In the genomic region with DNA sequence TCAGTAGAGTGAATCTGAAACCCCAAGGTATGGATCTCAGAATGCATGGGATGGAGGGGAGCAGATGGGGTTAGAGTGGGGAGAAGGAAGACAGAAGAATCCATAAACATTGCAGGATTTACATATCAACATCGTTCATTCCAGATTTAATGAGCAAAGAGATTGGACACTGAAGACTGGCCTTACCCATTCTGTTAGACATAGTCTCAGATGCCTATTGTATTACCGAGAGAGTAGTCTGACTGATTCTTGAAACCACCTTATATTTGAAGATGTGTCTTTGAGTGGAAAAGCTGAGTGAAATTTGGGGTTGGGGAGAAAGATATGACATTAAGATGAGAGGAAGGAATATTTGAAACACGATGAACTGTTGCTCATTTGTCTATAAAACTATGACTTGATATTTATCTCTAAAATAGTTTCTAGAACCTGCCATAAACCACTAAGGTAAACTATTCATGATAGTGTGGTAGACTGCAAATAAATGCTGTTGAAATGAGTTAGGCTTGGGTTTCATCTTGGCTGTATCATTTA, we compare ENCODE assay signal across 1 cellular context.
TF ChIP-seq lines count a peak whose summit lies in the region.

No MANE protein-coding gene starts in this region.

TF ChIP-seq in GM12878, 131 proteins besides CTCF, POLR2A, EP300 and RAD21 (continued from another document and continues in another):
- 0 out of 2 replicates have a peak, but pooled peaks have one; percentile 38 for TF ChIP-seq ZNF24 (IDR thresholded peaks at IDR 0.05)
- no peak for TF ChIP-seq CHD2 (IDR thresholded peaks at IDR 0.05; ENCODE audit: borderline replicate concordance, low read depth, low read length)
- TF ChIP-seq, protein P1, sequence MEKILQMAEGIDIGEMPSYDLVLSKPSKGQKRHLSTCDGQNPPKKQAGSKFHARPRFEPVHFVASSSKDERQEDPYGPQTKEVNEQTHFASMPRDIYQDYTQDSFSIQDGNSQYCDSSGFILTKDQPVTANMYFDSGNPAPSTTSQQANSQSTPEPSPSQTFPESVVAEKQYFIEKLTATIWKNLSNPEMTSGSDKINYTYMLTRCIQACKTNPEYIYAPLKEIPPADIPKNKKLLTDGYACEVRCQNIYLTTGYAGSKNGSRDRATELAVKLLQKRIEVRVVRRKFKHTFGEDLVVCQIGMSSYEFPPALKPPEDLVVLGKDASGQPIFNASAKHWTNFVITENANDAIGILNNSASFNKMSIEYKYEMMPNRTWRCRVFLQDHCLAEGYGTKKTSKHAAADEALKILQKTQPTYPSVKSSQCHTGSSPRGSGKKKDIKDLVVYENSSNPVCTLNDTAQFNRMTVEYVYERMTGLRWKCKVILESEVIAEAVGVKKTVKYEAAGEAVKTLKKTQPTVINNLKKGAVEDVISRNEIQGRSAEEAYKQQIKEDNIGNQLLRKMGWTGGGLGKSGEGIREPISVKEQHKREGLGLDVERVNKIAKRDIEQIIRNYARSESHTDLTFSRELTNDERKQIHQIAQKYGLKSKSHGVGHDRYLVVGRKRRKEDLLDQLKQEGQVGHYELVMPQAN (conservative IDR thresholded peaks at IDR 0.05): no peak
- TF ChIP-seq SP1 (IDR thresholded peaks at IDR 0.05; ENCODE audit: low read depth, low read length): no peak
- TF ChIP-seq, protein P2, sequence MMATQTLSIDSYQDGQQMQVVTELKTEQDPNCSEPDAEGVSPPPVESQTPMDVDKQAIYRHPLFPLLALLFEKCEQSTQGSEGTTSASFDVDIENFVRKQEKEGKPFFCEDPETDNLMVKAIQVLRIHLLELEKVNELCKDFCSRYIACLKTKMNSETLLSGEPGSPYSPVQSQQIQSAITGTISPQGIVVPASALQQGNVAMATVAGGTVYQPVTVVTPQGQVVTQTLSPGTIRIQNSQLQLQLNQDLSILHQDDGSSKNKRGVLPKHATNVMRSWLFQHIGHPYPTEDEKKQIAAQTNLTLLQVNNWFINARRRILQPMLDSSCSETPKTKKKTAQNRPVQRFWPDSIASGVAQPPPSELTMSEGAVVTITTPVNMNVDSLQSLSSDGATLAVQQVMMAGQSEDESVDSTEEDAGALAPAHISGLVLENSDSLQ (IDR thresholded peaks at IDR 0.05): no peak
- TF ChIP-seq NFYA (IDR thresholded peaks at IDR 0.05; ENCODE audit: borderline replicate concordance, low read depth, low read length): no peak
- no peak for TF ChIP-seq ASH2L (IDR thresholded peaks at IDR 0.05; ENCODE audit: borderline replicate concordance, low read depth)
- no peak for TF ChIP-seq BRCA1 (IDR thresholded peaks at IDR 0.05; ENCODE audit: low read depth, low read length)
- TF ChIP-seq, protein P3, sequence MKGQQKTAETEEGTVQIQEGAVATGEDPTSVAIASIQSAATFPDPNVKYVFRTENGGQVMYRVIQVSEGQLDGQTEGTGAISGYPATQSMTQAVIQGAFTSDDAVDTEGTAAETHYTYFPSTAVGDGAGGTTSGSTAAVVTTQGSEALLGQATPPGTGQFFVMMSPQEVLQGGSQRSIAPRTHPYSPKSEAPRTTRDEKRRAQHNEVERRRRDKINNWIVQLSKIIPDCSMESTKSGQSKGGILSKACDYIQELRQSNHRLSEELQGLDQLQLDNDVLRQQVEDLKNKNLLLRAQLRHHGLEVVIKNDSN (IDR thresholded peaks at IDR 0.05; ENCODE audit: borderline replicate concordance, extremely low read length, insufficient read depth, low read depth, low read length): no peak
- TF ChIP-seq, protein P4, sequence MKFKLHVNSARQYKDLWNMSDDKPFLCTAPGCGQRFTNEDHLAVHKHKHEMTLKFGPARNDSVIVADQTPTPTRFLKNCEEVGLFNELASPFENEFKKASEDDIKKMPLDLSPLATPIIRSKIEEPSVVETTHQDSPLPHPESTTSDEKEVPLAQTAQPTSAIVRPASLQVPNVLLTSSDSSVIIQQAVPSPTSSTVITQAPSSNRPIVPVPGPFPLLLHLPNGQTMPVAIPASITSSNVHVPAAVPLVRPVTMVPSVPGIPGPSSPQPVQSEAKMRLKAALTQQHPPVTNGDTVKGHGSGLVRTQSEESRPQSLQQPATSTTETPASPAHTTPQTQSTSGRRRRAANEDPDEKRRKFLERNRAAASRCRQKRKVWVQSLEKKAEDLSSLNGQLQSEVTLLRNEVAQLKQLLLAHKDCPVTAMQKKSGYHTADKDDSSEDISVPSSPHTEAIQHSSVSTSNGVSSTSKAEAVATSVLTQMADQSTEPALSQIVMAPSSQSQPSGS (IDR thresholded peaks at IDR 0.05; ENCODE audit: low read length): no peak
- no peak for TF ChIP-seq SMAD1 (IDR thresholded peaks at IDR 0.05; ENCODE audit: low read depth, partially characterized antibody)
- TF ChIP-seq EGR1 (IDR thresholded peaks at IDR 0.05; ENCODE audit: borderline replicate concordance in 1 of 2, low read depth in 2 of 2, low read length in 2 of 2): no peak
- TF ChIP-seq, protein P5, sequence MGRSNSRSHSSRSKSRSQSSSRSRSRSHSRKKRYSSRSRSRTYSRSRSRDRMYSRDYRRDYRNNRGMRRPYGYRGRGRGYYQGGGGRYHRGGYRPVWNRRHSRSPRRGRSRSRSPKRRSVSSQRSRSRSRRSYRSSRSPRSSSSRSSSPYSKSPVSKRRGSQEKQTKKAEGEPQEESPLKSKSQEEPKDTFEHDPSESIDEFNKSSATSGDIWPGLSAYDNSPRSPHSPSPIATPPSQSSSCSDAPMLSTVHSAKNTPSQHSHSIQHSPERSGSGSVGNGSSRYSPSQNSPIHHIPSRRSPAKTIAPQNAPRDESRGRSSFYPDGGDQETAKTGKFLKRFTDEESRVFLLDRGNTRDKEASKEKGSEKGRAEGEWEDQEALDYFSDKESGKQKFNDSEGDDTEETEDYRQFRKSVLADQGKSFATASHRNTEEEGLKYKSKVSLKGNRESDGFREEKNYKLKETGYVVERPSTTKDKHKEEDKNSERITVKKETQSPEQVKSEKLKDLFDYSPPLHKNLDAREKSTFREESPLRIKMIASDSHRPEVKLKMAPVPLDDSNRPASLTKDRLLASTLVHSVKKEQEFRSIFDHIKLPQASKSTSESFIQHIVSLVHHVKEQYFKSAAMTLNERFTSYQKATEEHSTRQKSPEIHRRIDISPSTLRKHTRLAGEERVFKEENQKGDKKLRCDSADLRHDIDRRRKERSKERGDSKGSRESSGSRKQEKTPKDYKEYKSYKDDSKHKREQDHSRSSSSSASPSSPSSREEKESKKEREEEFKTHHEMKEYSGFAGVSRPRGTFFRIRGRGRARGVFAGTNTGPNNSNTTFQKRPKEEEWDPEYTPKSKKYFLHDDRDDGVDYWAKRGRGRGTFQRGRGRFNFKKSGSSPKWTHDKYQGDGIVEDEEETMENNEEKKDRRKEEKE (IDR thresholded peaks at IDR 0.05): 0 out of 2 replicates have a peak, but pooled peaks have one; percentile 42
- TF ChIP-seq, protein P6, sequence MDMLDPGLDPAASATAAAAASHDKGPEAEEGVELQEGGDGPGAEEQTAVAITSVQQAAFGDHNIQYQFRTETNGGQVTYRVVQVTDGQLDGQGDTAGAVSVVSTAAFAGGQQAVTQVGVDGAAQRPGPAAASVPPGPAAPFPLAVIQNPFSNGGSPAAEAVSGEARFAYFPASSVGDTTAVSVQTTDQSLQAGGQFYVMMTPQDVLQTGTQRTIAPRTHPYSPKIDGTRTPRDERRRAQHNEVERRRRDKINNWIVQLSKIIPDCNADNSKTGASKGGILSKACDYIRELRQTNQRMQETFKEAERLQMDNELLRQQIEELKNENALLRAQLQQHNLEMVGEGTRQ (IDR thresholded peaks at IDR 0.05; ENCODE audit: borderline replicate concordance, low read depth, low read length): no peak
- TF ChIP-seq MXI1 (IDR thresholded peaks at IDR 0.05; ENCODE audit: low read depth, low read length): no peak
- TF ChIP-seq, protein P7, sequence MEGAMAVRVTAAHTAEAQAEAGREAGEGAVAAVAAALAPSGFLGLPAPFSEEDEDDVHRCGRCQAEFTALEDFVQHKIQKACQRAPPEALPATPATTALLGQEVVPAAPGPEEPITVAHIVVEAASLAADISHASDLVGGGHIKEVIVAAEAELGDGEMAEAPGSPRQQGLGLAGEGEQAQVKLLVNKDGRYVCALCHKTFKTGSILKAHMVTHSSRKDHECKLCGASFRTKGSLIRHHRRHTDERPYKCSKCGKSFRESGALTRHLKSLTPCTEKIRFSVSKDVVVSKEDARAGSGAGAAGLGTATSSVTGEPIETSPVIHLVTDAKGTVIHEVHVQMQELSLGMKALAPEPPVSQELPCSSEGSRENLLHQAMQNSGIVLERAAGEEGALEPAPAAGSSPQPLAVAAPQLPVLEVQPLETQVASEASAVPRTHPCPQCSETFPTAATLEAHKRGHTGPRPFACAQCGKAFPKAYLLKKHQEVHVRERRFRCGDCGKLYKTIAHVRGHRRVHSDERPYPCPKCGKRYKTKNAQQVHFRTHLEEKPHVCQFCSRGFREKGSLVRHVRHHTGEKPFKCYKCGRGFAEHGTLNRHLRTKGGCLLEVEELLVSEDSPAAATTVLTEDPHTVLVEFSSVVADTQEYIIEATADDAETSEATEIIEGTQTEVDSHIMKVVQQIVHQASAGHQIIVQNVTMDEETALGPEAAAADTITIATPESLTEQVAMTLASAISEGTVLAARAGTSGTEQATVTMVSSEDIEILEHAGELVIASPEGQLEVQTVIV (IDR thresholded peaks at IDR 0.05; ENCODE audit: borderline replicate concordance, partially characterized antibody): no peak
- no peak for TF ChIP-seq WRNIP1 (IDR thresholded peaks at IDR 0.05; ENCODE audit: borderline replicate concordance, low read depth, low read length)
- TF ChIP-seq ZNF384 (IDR thresholded peaks at IDR 0.05; ENCODE audit: borderline replicate concordance, low read depth, low read length): no peak
- TF ChIP-seq TBL1XR1 (IDR thresholded peaks at IDR 0.05; ENCODE audit: low read depth, low read length): no peak
- TF ChIP-seq, protein P8, sequence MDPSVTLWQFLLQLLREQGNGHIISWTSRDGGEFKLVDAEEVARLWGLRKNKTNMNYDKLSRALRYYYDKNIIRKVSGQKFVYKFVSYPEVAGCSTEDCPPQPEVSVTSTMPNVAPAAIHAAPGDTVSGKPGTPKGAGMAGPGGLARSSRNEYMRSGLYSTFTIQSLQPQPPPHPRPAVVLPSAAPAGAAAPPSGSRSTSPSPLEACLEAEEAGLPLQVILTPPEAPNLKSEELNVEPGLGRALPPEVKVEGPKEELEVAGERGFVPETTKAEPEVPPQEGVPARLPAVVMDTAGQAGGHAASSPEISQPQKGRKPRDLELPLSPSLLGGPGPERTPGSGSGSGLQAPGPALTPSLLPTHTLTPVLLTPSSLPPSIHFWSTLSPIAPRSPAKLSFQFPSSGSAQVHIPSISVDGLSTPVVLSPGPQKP (IDR thresholded peaks at IDR 0.05; ENCODE audit: low read depth, low read length): no peak
- TF ChIP-seq STAT3 (IDR thresholded peaks at IDR 0.05; ENCODE audit: low read depth, low read length): no peak
- TF ChIP-seq KDM1A (IDR thresholded peaks at IDR 0.05; ENCODE audit: borderline replicate concordance): no peak
- no peak for TF ChIP-seq MEF2B (IDR thresholded peaks at IDR 0.05; ENCODE audit: partially characterized antibody, poor library complexity, severe bottlenecking)
- no peak for TF ChIP-seq SIX5 (IDR thresholded peaks at IDR 0.05; ENCODE audit: low read depth, low read length, severe bottlenecking)
- TF ChIP-seq SMAD5 (IDR thresholded peaks at IDR 0.05; ENCODE audit: low read depth): peak; percentile 88; the same call in 1 of the 2 replicates
- TF ChIP-seq, protein P9, sequence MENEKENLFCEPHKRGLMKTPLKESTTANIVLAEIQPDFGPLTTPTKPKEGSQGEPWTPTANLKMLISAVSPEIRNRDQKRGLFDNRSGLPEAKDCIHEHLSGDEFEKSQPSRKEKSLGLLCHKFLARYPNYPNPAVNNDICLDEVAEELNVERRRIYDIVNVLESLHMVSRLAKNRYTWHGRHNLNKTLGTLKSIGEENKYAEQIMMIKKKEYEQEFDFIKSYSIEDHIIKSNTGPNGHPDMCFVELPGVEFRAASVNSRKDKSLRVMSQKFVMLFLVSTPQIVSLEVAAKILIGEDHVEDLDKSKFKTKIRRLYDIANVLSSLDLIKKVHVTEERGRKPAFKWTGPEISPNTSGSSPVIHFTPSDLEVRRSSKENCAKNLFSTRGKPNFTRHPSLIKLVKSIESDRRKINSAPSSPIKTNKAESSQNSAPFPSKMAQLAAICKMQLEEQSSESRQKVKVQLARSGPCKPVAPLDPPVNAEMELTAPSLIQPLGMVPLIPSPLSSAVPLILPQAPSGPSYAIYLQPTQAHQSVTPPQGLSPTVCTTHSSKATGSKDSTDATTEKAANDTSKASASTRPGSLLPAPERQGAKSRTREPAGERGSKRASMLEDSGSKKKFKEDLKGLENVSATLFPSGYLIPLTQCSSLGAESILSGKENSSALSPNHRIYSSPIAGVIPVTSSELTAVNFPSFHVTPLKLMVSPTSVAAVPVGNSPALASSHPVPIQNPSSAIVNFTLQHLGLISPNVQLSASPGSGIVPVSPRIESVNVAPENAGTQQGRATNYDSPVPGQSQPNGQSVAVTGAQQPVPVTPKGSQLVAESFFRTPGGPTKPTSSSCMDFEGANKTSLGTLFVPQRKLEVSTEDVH (IDR thresholded peaks at IDR 0.05; ENCODE audit: low read depth, partially characterized antibody): peak; percentile 12
- no peak for TF ChIP-seq JUNB (IDR thresholded peaks at IDR 0.05)
- TF ChIP-seq PML (IDR thresholded peaks at IDR 0.05; ENCODE audit: low read length): peak; percentile 26
- TF ChIP-seq, protein P10, sequence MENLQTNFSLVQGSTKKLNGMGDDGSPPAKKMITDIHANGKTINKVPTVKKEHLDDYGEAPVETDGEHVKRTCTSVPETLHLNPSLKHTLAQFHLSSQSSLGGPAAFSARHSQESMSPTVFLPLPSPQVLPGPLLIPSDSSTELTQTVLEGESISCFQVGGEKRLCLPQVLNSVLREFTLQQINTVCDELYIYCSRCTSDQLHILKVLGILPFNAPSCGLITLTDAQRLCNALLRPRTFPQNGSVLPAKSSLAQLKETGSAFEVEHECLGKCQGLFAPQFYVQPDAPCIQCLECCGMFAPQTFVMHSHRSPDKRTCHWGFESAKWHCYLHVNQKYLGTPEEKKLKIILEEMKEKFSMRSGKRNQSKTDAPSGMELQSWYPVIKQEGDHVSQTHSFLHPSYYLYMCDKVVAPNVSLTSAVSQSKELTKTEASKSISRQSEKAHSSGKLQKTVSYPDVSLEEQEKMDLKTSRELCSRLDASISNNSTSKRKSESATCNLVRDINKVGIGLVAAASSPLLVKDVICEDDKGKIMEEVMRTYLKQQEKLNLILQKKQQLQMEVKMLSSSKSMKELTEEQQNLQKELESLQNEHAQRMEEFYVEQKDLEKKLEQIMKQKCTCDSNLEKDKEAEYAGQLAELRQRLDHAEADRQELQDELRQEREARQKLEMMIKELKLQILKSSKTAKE (IDR thresholded peaks at IDR 0.05; ENCODE audit: low read depth, poor library complexity, severe bottlenecking): no peak
- no peak for TF ChIP-seq TCF7 (IDR thresholded peaks at IDR 0.05; ENCODE audit: borderline replicate concordance)
- no peak for TF ChIP-seq CBX5 (IDR thresholded peaks at IDR 0.05; ENCODE audit: low read depth)
- TF ChIP-seq ZSCAN29 (IDR thresholded peaks at IDR 0.05): 0 out of 2 replicates have a peak, but pooled peaks have one; percentile 33
- peak; percentile 61 for TF ChIP-seq CBFB (IDR thresholded peaks at IDR 0.05; ENCODE audit: low read depth)
- TF ChIP-seq, protein P11, sequence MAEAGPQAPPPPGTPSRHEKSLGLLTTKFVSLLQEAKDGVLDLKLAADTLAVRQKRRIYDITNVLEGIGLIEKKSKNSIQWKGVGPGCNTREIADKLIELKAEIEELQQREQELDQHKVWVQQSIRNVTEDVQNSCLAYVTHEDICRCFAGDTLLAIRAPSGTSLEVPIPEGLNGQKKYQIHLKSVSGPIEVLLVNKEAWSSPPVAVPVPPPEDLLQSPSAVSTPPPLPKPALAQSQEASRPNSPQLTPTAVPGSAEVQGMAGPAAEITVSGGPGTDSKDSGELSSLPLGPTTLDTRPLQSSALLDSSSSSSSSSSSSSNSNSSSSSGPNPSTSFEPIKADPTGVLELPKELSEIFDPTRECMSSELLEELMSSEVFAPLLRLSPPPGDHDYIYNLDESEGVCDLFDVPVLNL (IDR thresholded peaks at IDR 0.05; ENCODE audit: low read depth, low read length): no peak
- TF ChIP-seq SREBF2 (IDR thresholded peaks at IDR 0.05; ENCODE audit: low read length): no peak
